1 cellular context compared by ENCODE assay signal in the genomic region with DNA sequence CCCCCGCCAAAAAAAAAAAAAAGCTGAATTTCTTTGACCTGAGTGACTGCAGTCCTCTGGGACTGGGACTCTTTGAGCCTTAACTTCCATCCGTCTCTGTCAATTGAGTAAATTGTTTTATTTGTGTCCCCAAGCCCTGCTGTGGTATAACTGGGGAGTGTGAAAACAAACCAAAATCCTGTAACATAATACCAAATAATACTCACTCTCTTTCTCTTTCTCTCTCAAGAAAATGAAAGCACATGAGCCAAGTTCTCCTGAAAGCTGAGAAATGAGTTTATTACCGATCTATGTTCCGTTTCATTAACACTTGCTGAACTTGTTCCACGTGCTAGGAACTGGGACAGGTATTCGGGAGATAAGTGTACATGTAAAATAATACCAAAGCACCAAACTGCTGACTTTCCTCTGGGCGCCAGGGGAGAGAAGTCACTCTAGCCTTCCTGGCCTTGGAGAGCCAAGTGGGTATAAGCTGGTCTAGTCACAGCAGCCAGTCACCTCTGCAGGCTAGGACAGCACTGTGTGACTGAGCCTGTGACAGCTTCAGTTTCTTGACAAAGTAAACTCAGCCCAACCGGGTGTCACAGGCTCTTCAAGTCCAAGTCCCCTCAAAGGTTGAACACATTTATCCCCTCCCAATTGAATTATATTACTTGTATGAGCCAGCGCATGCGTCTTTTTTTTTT.
TF ChIP-seq lines count a peak whose summit lies in the region.

No MANE protein-coding gene starts in this region.

TF ChIP-seq in GM12878, 131 proteins besides CTCF, POLR2A, EP300 and RAD21:
- TF ChIP-seq, protein P1, sequence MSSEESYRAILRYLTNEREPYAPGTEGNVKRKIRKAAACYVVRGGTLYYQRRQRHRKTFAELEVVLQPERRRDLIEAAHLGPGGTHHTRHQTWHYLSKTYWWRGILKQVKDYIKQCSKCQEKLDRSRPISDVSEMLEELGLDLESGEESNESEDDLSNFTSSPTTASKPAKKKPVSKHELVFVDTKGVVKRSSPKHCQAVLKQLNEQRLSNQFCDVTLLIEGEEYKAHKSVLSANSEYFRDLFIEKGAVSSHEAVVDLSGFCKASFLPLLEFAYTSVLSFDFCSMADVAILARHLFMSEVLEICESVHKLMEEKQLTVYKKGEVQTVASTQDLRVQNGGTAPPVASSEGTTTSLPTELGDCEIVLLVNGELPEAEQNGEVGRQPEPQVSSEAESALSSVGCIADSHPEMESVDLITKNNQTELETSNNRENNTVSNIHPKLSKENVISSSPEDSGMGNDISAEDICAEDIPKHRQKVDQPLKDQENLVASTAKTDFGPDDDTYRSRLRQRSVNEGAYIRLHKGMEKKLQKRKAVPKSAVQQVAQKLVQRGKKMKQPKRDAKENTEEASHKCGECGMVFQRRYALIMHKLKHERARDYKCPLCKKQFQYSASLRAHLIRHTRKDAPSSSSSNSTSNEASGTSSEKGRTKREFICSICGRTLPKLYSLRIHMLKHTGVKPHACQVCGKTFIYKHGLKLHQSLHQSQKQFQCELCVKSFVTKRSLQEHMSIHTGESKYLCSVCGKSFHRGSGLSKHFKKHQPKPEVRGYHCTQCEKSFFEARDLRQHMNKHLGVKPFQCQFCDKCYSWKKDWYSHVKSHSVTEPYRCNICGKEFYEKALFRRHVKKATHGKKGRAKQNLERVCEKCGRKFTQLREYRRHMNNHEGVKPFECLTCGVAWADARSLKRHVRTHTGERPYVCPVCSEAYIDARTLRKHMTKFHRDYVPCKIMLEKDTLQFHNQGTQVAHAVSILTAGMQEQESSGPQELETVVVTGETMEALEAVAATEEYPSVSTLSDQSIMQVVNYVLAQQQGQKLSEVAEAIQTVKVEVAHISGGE (CRISPR knock-in tag; IDR thresholded peaks at IDR 0.05), result no peak
- TF ChIP-seq KLF5 (IDR thresholded peaks at IDR 0.05; ENCODE audit: partially characterized antibody) (no peak), ATF7 (IDR thresholded peaks at IDR 0.05; ENCODE audit: low read depth) (no peak), PKNOX1 (IDR thresholded peaks at IDR 0.05) (no peak), GABPA (IDR thresholded peaks at IDR 0.05; ENCODE audit: low read depth) (no peak), KAT2A (conservative IDR thresholded peaks at IDR 0.05; ENCODE audit: control insufficient read depth, low read depth, low read length) (no peak), ZNF217 (IDR thresholded peaks at IDR 0.05) (no peak), NFXL1 (IDR thresholded peaks at IDR 0.05; ENCODE audit: borderline replicate concordance) (no peak), SPI1 (IDR thresholded peaks at IDR 0.05; ENCODE audit: borderline replicate concordance, insufficient read depth, low read depth, low read length) (no peak)
